ENCODE assay signal across 21 cellular contexts in genomic region chr5:127894461-127894860, GRCh38.
A peak's percentile ranks its signal among the peaks of the same experiment; 100 is the strongest.
DNase-seq lines count a peak whose midpoint lies in the region; ATAC-seq lines count a peak whose summit lies in the region.
"Had no signal": no experiment of that assay in that cellular context is flagged by ENCODE, and none has a peak within 500 bp of the region (broad histone marks: within the 10 kb centered on the region; RNA-seq: fewer than 3 reads in every experiment).

No MANE protein-coding gene starts in this region.

- ATAC-seq in activated naive CD8-positive, alpha-beta T cell treated with anti-CD3 and anti-CD28 coated beads, Interleukin-2, amount 50 U/mL, for 24 hours = no peak
- ATAC-seq: GM12878 had no signal

- H3K27me3 ChIP-seq in HAP-1 (ENCODE audit: low read depth) = no peaks in the 10 kb centered on the region
- H3K27me3 ChIP-seq: BLaER1 had no signal

- no peak overlapping the region for H3K4me3 ChIP-seq in HAP-1
- H3K4me3 ChIP-seq: BLaER1, GM12878 had no signal

- in situ Hi-C loops in HAP-1 (cut with MboI; ENCODE audit: low sequenced_read_pairs) = no loop called here

- H3K27me3 Mint-ChIP-seq in activated naive CD8-positive, alpha-beta T cell treated with anti-CD3 and anti-CD28 coated beads, Interleukin-2, amount 50 U/mL, for 24 hours = no peaks in the 10 kb centered on the region

- H3K27ac Mint-ChIP-seq in activated naive CD8-positive, alpha-beta T cell treated with anti-CD3 and anti-CD28 coated beads, Interleukin-2, amount 50 U/mL, for 24 hours = no peak overlapping the region
- H3K27ac Mint-ChIP-seq: CD14-positive monocyte; CD4-positive, CD25-positive, alpha-beta regulatory T cell had no signal

- DNase-seq in HAP-1 (ENCODE audit: low spot score in 2 of 2) (peak; percentile 35 to 92), caudate nucleus (lab: John Stamatoyannopoulos, UW) (no peak), DMS 273 treated with DMSO at 0.1 percent for 48 hours (lab: John Stamatoyannopoulos, UW) (no peak), DMS153 treated with DMSO at 0.1 percent for 48 hours (lab: John Stamatoyannopoulos, UW; ENCODE audit: unreplicated experiment) (no peak)
- no peak for DNase-seq in activated naive CD8-positive, alpha-beta T cell treated with anti-CD3 and anti-CD28 coated beads, Interleukin-2, amount 50 U/mL, for 24 hours
- DNase-seq: 8988T; ACHN; BE2C; C1 segment of cervical spinal cord; CD4-positive, alpha-beta memory T cell; CD4-positive, CD25-positive, alpha-beta regulatory T cell; CD8-positive, alpha-beta memory T cell; COR-L47; DMS53; DMS79; DND-41; EL; GDM1 had no signal

- H3K9me3 Mint-ChIP-seq in activated naive CD8-positive, alpha-beta T cell treated with anti-CD3 and anti-CD28 coated beads, Interleukin-2, amount 50 U/mL, for 24 hours = no peaks in the 10 kb centered on the region
- H3K9me3 Mint-ChIP-seq: CD14-positive monocyte had no signal

- H3K36me3 Mint-ChIP-seq in activated naive CD8-positive, alpha-beta T cell treated with anti-CD3 and anti-CD28 coated beads, Interleukin-2, amount 50 U/mL, for 24 hours (ENCODE audit: low read depth) = no peaks in the 10 kb centered on the region
- H3K36me3 Mint-ChIP-seq: CD14-positive monocyte; CD4-positive, alpha-beta memory T cell; CD4-positive, CD25-positive, alpha-beta regulatory T cell had no signal

- no peak overlapping the region for H3K4me3 Mint-ChIP-seq in activated naive CD8-positive, alpha-beta T cell treated with anti-CD3 and anti-CD28 coated beads, Interleukin-2, amount 50 U/mL, for 24 hours
- H3K4me3 Mint-ChIP-seq: CD14-positive monocyte; CD4-positive, alpha-beta memory T cell; CD4-positive, CD25-positive, alpha-beta regulatory T cell; CD8-positive, alpha-beta memory T cell had no signal

- H3K27ac ChIP-seq in caudate nucleus (ENCODE audit: low read depth, low read length) = peak overlapping the region; percentile 46
- H3K27ac ChIP-seq: BLaER1 had no signal

- peaks cover 22% of the 10 kb centered on the region for H3K4me1 ChIP-seq in HAP-1
- H3K4me1 ChIP-seq: BE2C had no signal

- no peaks in the 10 kb centered on the region for H3K9me3 ChIP-seq in HAP-1
- H3K9me3 ChIP-seq: BE2C, BLaER1 had no signal

- H3K4me1 Mint-ChIP-seq in activated naive CD8-positive, alpha-beta T cell treated with anti-CD3 and anti-CD28 coated beads, Interleukin-2, amount 50 U/mL, for 24 hours = peaks cover 14% of the 10 kb centered on the region

- no peaks in the 10 kb centered on the region for H3K36me3 ChIP-seq in HAP-1 (replicated peaks)
- H3K36me3 ChIP-seq: BE2C, BLaER1 had no signal

Comparison
In these comparisons a context has a peak if more than half of its experiments do, and no peak if none do; other contexts are left out.
1. DNase-seq: peak in HAP-1 (2 of 2); none in caudate nucleus (0 of 61), DMS 273 treated with DMSO at 0.1 percent for 48 hours (single experiment), activated naive CD8-positive, alpha-beta T cell treated with anti-CD3 and anti-CD28 coated beads, Interleukin-2, amount 50 U/mL, for 24 hours (single experiment) and DMS153 treated with DMSO at 0.1 percent for 48 hours (single experiment).